Comparison of ENCODE assay signal across 10 cellular contexts in genomic region chr10:100710151-100710871, GRCh38. TPM values are rescaled to one million over a fixed set of nuclear protein-coding genes. Genes with fewer than 3 reads are reported as not detected.
DNase-seq lines count a peak whose midpoint lies in the region; ATAC-seq and TF ChIP-seq lines count a peak whose summit lies in the region.
"Had no signal": no experiment of that assay in that cellular context is flagged by ENCODE, and none has a peak within 500 bp of the region (broad histone marks: within the 10 kb centered on the region; RNA-seq: fewer than 3 reads in every experiment).

No MANE protein-coding gene starts in this region.

- H3K4me1 Mint-ChIP-seq in progenitor cell of endocrine pancreas (ENCODE audit: low read depth): peaks cover 2% of the 10 kb centered on the region

- H3K9me2 ChIP-seq in hepatocyte (replicated peaks; ENCODE audit: insufficient read depth): no peaks in the 10 kb centered on the region

- H3K27me3 ChIP-seq in HAP-1 (ENCODE audit: low read depth) (peaks cover 15% of the 10 kb centered on the region; the same call in 1 of the 2 replicates), hepatocyte (peaks cover 93% of the 10 kb centered on the region)

- H3K36me3 ChIP-seq in HAP-1 (replicated peaks) (no peaks in the 10 kb centered on the region), hepatocyte (replicated peaks; ENCODE audit: insufficient read depth, low read depth) (no peaks in the 10 kb centered on the region)

- H3K27ac ChIP-seq in hepatocyte: no peak overlapping the region

- ATAC-seq in HG02973 (IDR thresholded peaks at IDR 0.05; ENCODE audit: unreplicated experiment): no peak

- DNase-seq in HAP-1 (ENCODE audit: low spot score in 2 of 2) (peak in 1 of 2 experiments; percentile 54), NCI-H748 (lab: John Stamatoyannopoulos, UW; ENCODE audit: unreplicated experiment) (peak; percentile 55), hepatocyte (ENCODE audit: low spot score) (peak; percentile 45), progenitor cell of endocrine pancreas (ENCODE audit: low spot score, unreplicated experiment) (no peak), NCI-H2196 (lab: John Stamatoyannopoulos, UW; ENCODE audit: unreplicated experiment) (no peak)
- DNase-seq in activated CD4-positive, alpha-beta T cell treated with anti-CD3 and anti-CD28 coated beads, Interleukin-2, amount 50 U/mL, for 1 hour: no peak
- DNase-seq: activated CD4-positive, alpha-beta T cell treated with anti-CD3 and anti-CD28 coated beads, Interleukin-2, amount 10 ng/mL, durations not matched to agents 7 days and 5 days; activated naive CD8-positive, alpha-beta T cell treated with anti-CD3 and anti-CD28 coated beads for 36 hours had no signal

- no peak overlapping the region for H3K27ac Mint-ChIP-seq in progenitor cell of endocrine pancreas
- H3K27ac Mint-ChIP-seq: activated CD4-positive, alpha-beta T cell treated with anti-CD3 and anti-CD28 coated beads, Interleukin-2, amount 10 ng/mL, durations not matched to agents 7 days and 5 days; activated naive CD8-positive, alpha-beta T cell treated with anti-CD3 and anti-CD28 coated beads for 36 hours had no signal

- H3K4me3 ChIP-seq in HAP-1 (peak overlapping the region; percentile 8; the same call in 1 of the 2 replicates), hepatocyte (no peak overlapping the region)

- H4K20me1 ChIP-seq in hepatocyte (ENCODE audit: insufficient read depth, poor library complexity, severe bottlenecking): no peaks in the 10 kb centered on the region

- TF ChIP-seq CTCF in hepatocyte (IDR thresholded peaks at IDR 0.05; ENCODE audit: poor library complexity) (no peak), progenitor cell of endocrine pancreas (IDR thresholded peaks at IDR 0.05; ENCODE audit: unreplicated experiment) (no peak)

- in situ Hi-C loops in HAP-1 (cut with MboI; ENCODE audit: low sequenced_read_pairs): no loop called here

- no peaks in the 10 kb centered on the region for H3K36me3 Mint-ChIP-seq in progenitor cell of endocrine pancreas (ENCODE audit: insufficient read depth)
- H3K36me3 Mint-ChIP-seq: activated naive CD8-positive, alpha-beta T cell treated with anti-CD3 and anti-CD28 coated beads for 36 hours had no signal

- peak overlapping the region; percentile 75 for H3K4me2 ChIP-seq in hepatocyte

- WGBS in hepatocyte (ENCODE audit: low lambda C conversion rate, missing lambda C conversion rate): 6% methylated on average over 38 of the region's 48 CpGs

- H3K4me3 Mint-ChIP-seq in progenitor cell of endocrine pancreas (ENCODE audit: low read depth): peak overlapping the region; percentile 25
- H3K4me3 Mint-ChIP-seq: activated CD4-positive, alpha-beta T cell treated with anti-CD3 and anti-CD28 coated beads, Interleukin-2, amount 10 ng/mL, durations not matched to agents 7 days and 5 days; activated naive CD8-positive, alpha-beta T cell treated with anti-CD3 and anti-CD28 coated beads for 36 hours had no signal

- no peak overlapping the region for H2AFZ ChIP-seq in hepatocyte

- H3K27me3 Mint-ChIP-seq in progenitor cell of endocrine pancreas: peaks cover 88% of the 10 kb centered on the region

- H3K79me2 ChIP-seq in hepatocyte: no peaks in the 10 kb centered on the region

- no peaks in the 10 kb centered on the region for H3K4me1 ChIP-seq in HAP-1
- H3K4me1 ChIP-seq in hepatocyte (ENCODE audit: insufficient read depth): peaks cover 8% of the 10 kb centered on the region

- H3K9me3 Mint-ChIP-seq in progenitor cell of endocrine pancreas (ENCODE audit: low read depth): no peaks in the 10 kb centered on the region
- H3K9me3 Mint-ChIP-seq: activated CD4-positive, alpha-beta T cell treated with anti-CD3 and anti-CD28 coated beads, Interleukin-2, amount 10 ng/mL, durations not matched to agents 7 days and 5 days; activated naive CD8-positive, alpha-beta T cell treated with anti-CD3 and anti-CD28 coated beads for 36 hours had no signal

- H3K9me3 ChIP-seq in HAP-1: no peaks in the 10 kb centered on the region
- no peaks in the 10 kb centered on the region for H3K9me3 ChIP-seq in hepatocyte (ENCODE audit: low read depth)

RNA-seq across cellular contexts. Expression of gene PAX2, which starts 35.1 kb away (rescaled TPM):
- total RNA-seq in hepatocyte: not detected in 2 replicates
- polyA plus RNA-seq in hepatocyte: not detected in 2 replicates
- not detected in 2 replicates for total RNA-seq in progenitor cell of endocrine pancreas
- total RNA-seq: activated CD4-positive, alpha-beta T cell treated with anti-CD3 and anti-CD28 coated beads, Interleukin-2, amount 10 ng/mL, durations not matched to agents 7 days and 5 days; activated naive CD8-positive, alpha-beta T cell treated with anti-CD3 and anti-CD28 coated beads for 36 hours had no signal
- polyA plus RNA-seq: keratinocyte had no signal

Comparison
In these comparisons a context has a peak if more than half of its experiments do, and no peak if none do; other contexts are left out.
1. DNase-seq: peak in NCI-H748 (single experiment) and hepatocyte (single experiment); none in progenitor cell of endocrine pancreas (single experiment), activated CD4-positive, alpha-beta T cell treated with anti-CD3 and anti-CD28 coated beads, Interleukin-2, amount 50 U/mL, for 1 hour (single experiment) and NCI-H2196 (single experiment).